Comparison of ENCODE assay signal across 8 cellular contexts in the genomic region with DNA sequence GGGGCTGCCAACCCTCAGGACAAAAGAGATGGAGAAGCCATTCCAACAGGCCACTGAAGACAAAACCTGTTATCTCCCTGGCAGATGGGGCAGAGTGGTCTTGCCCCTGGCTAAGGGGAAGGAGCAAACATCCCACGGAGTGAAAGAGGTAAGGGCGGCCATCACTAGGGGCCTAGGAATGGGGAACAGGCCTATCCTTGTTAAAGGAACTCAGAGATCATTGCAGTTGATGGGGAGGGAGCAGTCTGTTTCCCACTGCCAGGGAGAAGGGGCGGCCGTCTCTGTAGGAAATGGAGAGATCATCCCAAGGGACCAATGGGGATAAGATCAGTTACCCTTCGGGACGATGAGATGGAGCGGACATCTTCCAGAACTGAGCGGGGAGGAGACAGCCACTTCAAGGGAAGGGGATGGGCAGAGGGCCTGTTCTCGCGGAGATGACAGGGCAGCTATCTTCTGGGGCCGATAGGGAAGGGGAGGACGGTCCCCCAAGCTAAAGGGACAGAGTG. TPM values are rescaled to one million over a fixed set of nuclear protein-coding genes. Genes with fewer than 3 reads are reported as not detected.
A peak's percentile ranks its signal among the peaks of the same experiment; 100 is the strongest.
DNase-seq lines count a peak whose midpoint lies in the region; ATAC-seq, FAIRE-seq and TF ChIP-seq lines count a peak whose summit lies in the region.

No MANE protein-coding gene starts in this region.

- H3K9me3 ChIP-seq in A673 (ENCODE audit: low read depth, low read length, poor library complexity, severe bottlenecking) (no peaks in the 10 kb centered on the region), HUES6 (ENCODE audit: control insufficient read depth, insufficient read depth, low read depth, low read length) (no peaks in the 10 kb centered on the region), mucosa of rectum (ENCODE audit: control insufficient read depth in 2 of 2, low read length in 2 of 2) (no peaks in the 10 kb centered on the region)

- H3K9ac ChIP-seq in HUES6 (ENCODE audit: low read length) (peak overlapping the region; percentile 66), mucosa of rectum (ENCODE audit: low read depth in 1 of 2, low read length in 2 of 2) (peak overlapping the region; percentile 65 to 87)

- peaks cover 33% of the 10 kb centered on the region for H3K36me3 ChIP-seq in A673 (ENCODE audit: insufficient read depth, low read length, poor library complexity, severe bottlenecking)
- H3K36me3 ChIP-seq in HUES6 (ENCODE audit: control insufficient read depth, insufficient read depth, low read length): peaks cover 34% of the 10 kb centered on the region
- peaks cover 14% of the 10 kb centered on the region for H3K36me3 ChIP-seq in bronchial epithelial cell (ENCODE audit: control insufficient read depth, insufficient read depth, low read length)
- H3K36me3 ChIP-seq in mucosa of rectum (ENCODE audit: control insufficient read depth in 2 of 2, insufficient read depth in 2 of 2, low read length in 2 of 2): peaks cover 32 to 33% of the 10 kb centered on the region in 2 donors

- TF ChIP-seq CTCF in A673 (conservative IDR thresholded peaks at IDR 0.05; ENCODE audit: low read depth, low read length) (no peak), bronchial epithelial cell (IDR thresholded peaks at IDR 0.05; ENCODE audit: insufficient read depth, low read length, severe bottlenecking) (no peak)

- CTCF ChIA-PET in A673 (lab: Charles Lee): interaction anchor here (0.6 to 1.4 kb wide), 2 partner anchors 24 to 208 kb away, joined by 3 to 4 read pairs; no protein-coding TSS in a partner anchor

- peaks cover 17% of the 10 kb centered on the region for H3K4me1 ChIP-seq in A673 (ENCODE audit: insufficient read depth, low read length, poor library complexity, severe bottlenecking)
- H3K4me1 ChIP-seq in HUES6 (ENCODE audit: control insufficient read depth, insufficient read depth, low read length): 0 out of 2 replicates have a peak, but pooled peaks cover 2% of the 10 kb centered on the region
- H3K4me1 ChIP-seq in mucosa of rectum (ENCODE audit: control insufficient read depth in 2 of 2, insufficient read depth in 2 of 2, low read length in 2 of 2): peaks cover 15 to 17% of the 10 kb centered on the region in 2 donors

- DNase-seq in A673 (ENCODE audit: low spot score): no peak
- no peak for DNase-seq in bronchial epithelial cell (ENCODE audit: low read depth)
- DNase-seq in NCI-H187 (lab: John Stamatoyannopoulos, UW): no peak
- no peak for DNase-seq in activated gamma-delta T cell (lab: John Stamatoyannopoulos, UW)
- DNase-seq in stimulated activated naive CD4-positive, alpha-beta T cell treated with Interleukin-2 at 50 U/mL for 16 hours (lab: John Stamatoyannopoulos, UW): no peak

- peak overlapping the region; percentile 60 for H3K27ac ChIP-seq in A673 (ENCODE audit: low read depth, low read length, poor library complexity, severe bottlenecking)
- no peak overlapping the region for H3K27ac ChIP-seq in HUES6 (ENCODE audit: low read depth, low read length)
- H3K27ac ChIP-seq in mucosa of rectum (ENCODE audit: low read depth in 2 of 2, low read length in 2 of 2): peak overlapping the region; percentile 63 to 80

- intact Hi-C loops in A673 (cut with micrococcal nuclease; ENCODE audit: unreplicated experiment): loop anchor here (2.0 kb wide), 1 partner anchor 66 kb away; no protein-coding TSS in a partner anchor

- no peak for FAIRE-seq in bronchial epithelial cell (lab: Jason Lieb, UNC)

- TSS peak; percentile 35 for BruUV-seq in A673 (replicated peaks; lab: Mats Ljungman, UMichigan)

- no peaks in the 10 kb centered on the region for H3K27me3 ChIP-seq in A673 (replicated peaks; ENCODE audit: insufficient read depth, low read depth, low read length, poor library complexity)
- H3K27me3 ChIP-seq in HUES6 (ENCODE audit: control insufficient read depth, insufficient read depth, low read length): no peaks in the 10 kb centered on the region
- H3K27me3 ChIP-seq in bronchial epithelial cell (ENCODE audit: control insufficient read depth, insufficient read depth, low read length): no peaks in the 10 kb centered on the region
- H3K27me3 ChIP-seq in mucosa of rectum (ENCODE audit: control insufficient read depth in 2 of 2, insufficient read depth in 2 of 2, low read length in 2 of 2): no peaks in the 10 kb centered on the region

- H3K4me3 ChIP-seq in A673 (ENCODE audit: low read depth, low read length, poor library complexity, severe bottlenecking) (peak overlapping the region; percentile 89), HUES6 (ENCODE audit: low read depth, low read length) (peak overlapping the region; percentile 98), bronchial epithelial cell (ENCODE audit: low read depth, low read length) (peak overlapping the region; percentile 82), mucosa of rectum (ENCODE audit: low read length in 2 of 2) (peak overlapping the region; percentile 93 to 99)

- no peak for ATAC-seq in HG02970 (IDR thresholded peaks at IDR 0.05; ENCODE audit: low FRiP score, unreplicated experiment)

- POLR2A ChIA-PET in A673 (lab: Charles Lee; ENCODE audit: low non-redundant PET): interaction anchor here (0.6 kb wide), 1 partner anchor 53 kb away, joined by 3 read pairs; no protein-coding TSS in a partner anchor

RNA-seq across cellular contexts. Expression of a gene that starts 0.6 kb away (rescaled TPM):
- total RNA-seq in A673 (2021) (30.4 and 38.2 TPM in 2 replicates), bronchial epithelial cell (35.1 and 56.9 TPM in 2 replicates)

RNA-seq across cellular contexts. Expression of a gene that starts 20.9 kb away (rescaled TPM):
- 94.9 and 96.4 TPM in 2 replicates for total RNA-seq in A673 (2021)
- total RNA-seq in bronchial epithelial cell: 2.0 and 2.6 TPM in 2 replicates

RNA-seq across cellular contexts. Expression of a gene that starts 22.4 kb away (rescaled TPM):
- 2.4 and 3.6 TPM in 2 replicates for total RNA-seq in A673 (2021)
- 0.26 TPM in 2 replicates for total RNA-seq in bronchial epithelial cell

RNA-seq across cellular contexts. Expression of a gene that starts 27.4 kb away (rescaled TPM):
- total RNA-seq in A673 (2021) (3.3 and 4.7 TPM in 2 replicates), bronchial epithelial cell (25.6 and 44.0 TPM in 2 replicates)

RNA-seq across cellular contexts. Expression of a gene that starts 34.4 kb away (rescaled TPM):
- total RNA-seq in A673 (2021) (77.4 and 96.0 TPM in 2 replicates), bronchial epithelial cell (47.1 and 47.6 TPM in 2 replicates)

Comparison
In these comparisons a context has a peak if more than half of its experiments do, and no peak if none do; other contexts are left out.
1. RNA of a gene that starts 20.9 kb away (total RNA-seq): 94.9 to 96.4 TPM in A673; 2.0 to 2.6 TPM in bronchial epithelial cell; every median in the first group is over 10 times any median in the second.
2. Peak in every context shown above with its lines, with median percentiles within 50 percentile points of each other: H3K4me3 ChIP-seq.